Comparison of ENCODE assay signal across 11 cellular contexts in genomic region chr10:104641150-104642000, GRCh38. TPM values are rescaled to one million over a fixed set of nuclear protein-coding genes. Genes with fewer than 3 reads are reported as not detected.
DNase-seq lines count a peak whose midpoint lies in the region; ATAC-seq and TF ChIP-seq lines count a peak whose summit lies in the region.
"Had no signal": no experiment of that assay in that cellular context is flagged by ENCODE, and none has a peak within 500 bp of the region (broad histone marks: within the 10 kb centered on the region; RNA-seq: fewer than 3 reads in every experiment).

Gene SORCS3, plus strand, starts transcription at chr10:104641290.

- H3K4me3 Mint-ChIP-seq in activated naive CD4-positive, alpha-beta T cell treated with anti-CD3 and anti-CD28 coated beads for 36 hours: peak within 1 kb of the TSS; percentile 25
- H3K4me3 Mint-ChIP-seq: HFFc6 had no signal

- BruUV-seq in PC-3 (replicated peaks; lab: Mats Ljungman, UMichigan): no TSS peak

- intact Hi-C loops in activated naive CD4-positive, alpha-beta T cell treated with anti-CD3 and anti-CD28 coated beads for 36 hours (cut with micrococcal nuclease): loop anchor here (10.0 kb wide), 1 partner anchor 633 kb away; no protein-coding TSS in a partner anchor
- intact Hi-C loops in breast epithelium (cut with DNase I; ENCODE audit: low total_unique reads): no loop called here
- intact Hi-C loops in PC-3 (cut with micrococcal nuclease): no loop called here

- no peaks in the 10 kb centered on the region for H3K79me2 ChIP-seq in PC-3 (ENCODE audit: low read length)

- no peaks in the 10 kb centered on the region for H4K20me1 ChIP-seq in PC-3 (ENCODE audit: low read length)

- peaks cover 0 to 76% of the 10 kb centered on the region in 2 donors for H3K27me3 ChIP-seq in breast epithelium
- peaks cover 27 to 34% of the 10 kb centered on the region in 2 donors for H3K27me3 ChIP-seq in stomach smooth muscle (ENCODE audit: control insufficient read depth in 1 of 2, insufficient read depth in 2 of 2, low read length in 2 of 2)
- H3K27me3 ChIP-seq in PC-3 (ENCODE audit: low read length): peaks cover 29% of the 10 kb centered on the region

- peak; percentile 8 for DNase-seq in activated naive CD4-positive, alpha-beta T cell treated with anti-CD3 and anti-CD28 coated beads for 36 hours
- DNase-seq in activated naive CD4-positive, alpha-beta T cell treated with Interleukin-2 at 50 U/mL for 16 hours: no peak
- no peak for DNase-seq in breast epithelium (ENCODE audit: low spot score in 2 of 2)
- DNase-seq in kidney tubule cell (ENCODE audit: low spot score): peak; percentile 50
- DNase-seq in mucosa of gallbladder (ENCODE audit: low spot score): no peak
- no peak for DNase-seq in AG08396 (ENCODE audit: low spot score)
- DNase-seq in PC-3: no peak
- DNase-seq: HFFc6, NCI-H524 treated with DMSO at 0.1 percent for 48 hours, SW 1271 had no signal

- H3K4me1 Mint-ChIP-seq in activated naive CD4-positive, alpha-beta T cell treated with anti-CD3 and anti-CD28 coated beads for 36 hours (ENCODE audit: low read depth): peaks cover 13% of the 10 kb centered on the region

- H3K9ac ChIP-seq in stomach smooth muscle (ENCODE audit: low read length in 2 of 2) (no peak within 1 kb of the TSS), PC-3 (ENCODE audit: low read length) (no peak within 1 kb of the TSS)

- no peak within 1 kb of the TSS for H2AFZ ChIP-seq in PC-3 (ENCODE audit: low read length)

- no peaks in the 10 kb centered on the region for H3K9me3 Mint-ChIP-seq in activated naive CD4-positive, alpha-beta T cell treated with anti-CD3 and anti-CD28 coated beads for 36 hours
- H3K9me3 Mint-ChIP-seq: HFFc6 had no signal

- H3K4me1 ChIP-seq in breast epithelium (peaks cover 3 to 7% of the 10 kb centered on the region in 2 donors), stomach smooth muscle (ENCODE audit: control insufficient read depth, insufficient read depth, low read length) (peaks cover 11% of the 10 kb centered on the region), PC-3 (ENCODE audit: insufficient read depth, low read length) (no peaks in the 10 kb centered on the region)

- no peak within 1 kb of the TSS for H3K27ac Mint-ChIP-seq in activated naive CD4-positive, alpha-beta T cell treated with anti-CD3 and anti-CD28 coated beads for 36 hours
- H3K27ac Mint-ChIP-seq: HFFc6 had no signal

- peak within 1 kb of the TSS in 2 of 3 donors; percentile 33 to 53 for H3K4me3 ChIP-seq in breast epithelium
- peak within 1 kb of the TSS; percentile 46 to 55 for H3K4me3 ChIP-seq in stomach smooth muscle (ENCODE audit: low read length in 2 of 2)
- no peak within 1 kb of the TSS for H3K4me3 ChIP-seq in PC-3 (ENCODE audit: low read length)

- no peaks in the 10 kb centered on the region for H3K9me3 ChIP-seq in breast epithelium
- H3K9me3 ChIP-seq in stomach smooth muscle (ENCODE audit: control insufficient read depth in 2 of 2, low read length in 2 of 2): no peaks in the 10 kb centered on the region
- H3K9me3 ChIP-seq in PC-3 (ENCODE audit: low read length): no peaks in the 10 kb centered on the region

- no peaks in the 10 kb centered on the region for H3K36me3 Mint-ChIP-seq in activated naive CD4-positive, alpha-beta T cell treated with anti-CD3 and anti-CD28 coated beads for 36 hours (ENCODE audit: low read depth)

- H3K27ac ChIP-seq in breast epithelium (no peak within 1 kb of the TSS), stomach smooth muscle (ENCODE audit: low read length) (no peak within 1 kb of the TSS), PC-3 (ENCODE audit: low read length) (no peak within 1 kb of the TSS)

- H3K4me2 ChIP-seq in PC-3 (ENCODE audit: low read length): no peak within 1 kb of the TSS

- ATAC-seq in PC-3: no peak

- H3K36me3 ChIP-seq in breast epithelium: no peaks in the 10 kb centered on the region
- no peaks in the 10 kb centered on the region for H3K36me3 ChIP-seq in stomach smooth muscle (ENCODE audit: control insufficient read depth in 2 of 2, insufficient read depth in 2 of 2, low read length in 2 of 2)
- no peaks in the 10 kb centered on the region for H3K36me3 ChIP-seq in PC-3 (ENCODE audit: low read depth, low read length)

- CTCF ChIA-PET in activated naive CD4-positive, alpha-beta T cell treated with anti-CD3 and anti-CD28 coated beads for 36 hours (lab: Charles Lee): interaction anchor here (0.6 to 1.2 kb wide), 3 partner anchors 18 to 242 kb away, joined by 3 read pairs; no protein-coding TSS in a partner anchor
- CTCF ChIA-PET in PC-3 (lab: Charles Lee): no interaction called here

- no peaks in the 10 kb centered on the region for H3K9me2 ChIP-seq in PC-3 (replicated peaks; ENCODE audit: low read length)

- peaks cover 67% of the 10 kb centered on the region for H3K27me3 Mint-ChIP-seq in activated naive CD4-positive, alpha-beta T cell treated with anti-CD3 and anti-CD28 coated beads for 36 hours (ENCODE audit: low read depth)

- POLR2A ChIA-PET in PC-3 (lab: Charles Lee; ENCODE audit: unreplicated experiment): no interaction called here

- TF ChIP-seq CTCF in breast epithelium (IDR thresholded peaks at IDR 0.05) (no peak), PC-3 (conservative IDR thresholded peaks at IDR 0.05; ENCODE audit: low read depth, low read length) (no peak)

- no peaks in the 10 kb centered on the region for H3F3A ChIP-seq in PC-3 (ENCODE audit: low read length, unreplicated experiment)

- TF ChIP-seq POLR2A in breast epithelium (IDR thresholded peaks at IDR 0.05): no peak

RNA-seq across cellular contexts. Expression of gene SORCS3, which starts in this region (rescaled TPM):
- not detected for total RNA-seq in activated naive CD4-positive, alpha-beta T cell treated with anti-CD3 and anti-CD28 coated beads for 36 hours
- total RNA-seq in breast epithelium (under 1 TPM in 2 of 3 donors, not detected in 1; under 0.01 to 0.16 TPM), mucosa of gallbladder (0.17 TPM), PC-3 (2014; rRNA removed) (0.46 TPM in 1 of 2 replicates, not detected in the other)
- total RNA-seq: HFFc6 had no signal

Comparison
In these comparisons a context has a peak if more than half of its experiments do, and no peak if none do; other contexts are left out.
1. Peak in DNase-seq in activated naive CD4-positive, alpha-beta T cell treated with anti-CD3 and anti-CD28 coated beads for 36 hours; RNA of the gene not detected or under 1 TPM.